Comparison of ENCODE assay signal across 23 cellular contexts in genomic region chr17:60383379-60383778, GRCh38. TPM values are rescaled to one million over a fixed set of nuclear protein-coding genes. Genes with fewer than 3 reads are reported as not detected.
DNase-seq lines count a peak whose midpoint lies in the region; ATAC-seq and TF ChIP-seq lines count a peak whose summit lies in the region.
"Had no signal": no experiment of that assay in that cellular context is flagged by ENCODE, and none has a peak within 500 bp of the region (broad histone marks: within the 10 kb centered on the region; RNA-seq: fewer than 3 reads in every experiment).

No MANE protein-coding gene starts in this region.

- H3K23ac ChIP-seq in IMR-90 (ENCODE audit: low read depth, low read length), result no peak overlapping the region

- ATAC-seq in IMR-90 (ENCODE audit: low read depth) (no peak), HG02970 (IDR thresholded peaks at IDR 0.05; ENCODE audit: low FRiP score, unreplicated experiment) (no peak)
- ATAC-seq: activated CD8-positive, alpha-beta T cell treated with anti-CD3 and anti-CD28 coated beads for 36 hours; gastroesophageal sphincter; Right ventricle myocardium inferior had no signal

- no peak overlapping the region for H2AK9ac ChIP-seq in IMR-90 (replicated peaks; ENCODE audit: low read depth, low read length, poor library complexity)

- intact Hi-C loops in IMR-90 (cut with micrococcal nuclease), result no loop called here

- H4K8ac ChIP-seq in IMR-90 (ENCODE audit: low read depth in 2 of 2, low read length in 2 of 2), result no peak overlapping the region

- H3K4me2 ChIP-seq in BLaER1 treated with 17β-estradiol and CSF1 and Interleukin-3, amounts not matched to agents 10 nM and 100 nM, result peak overlapping the region in 7 of 11 experiments; percentile 10 to 96 (median 85); a peak in 13 of 22 replicates
- H3K4me2 ChIP-seq in IMR-90 (ENCODE audit: low read depth, low read length), result no peak overlapping the region

- no peaks in the 10 kb centered on the region for H3K27me3 ChIP-seq in BLaER1 treated with 17β-estradiol and CSF1 and Interleukin-3, amounts not matched to agents 10 nM and 100 nM
- no peaks in the 10 kb centered on the region for H3K27me3 ChIP-seq in IMR-90 (ENCODE audit: control insufficient read depth, insufficient read depth, low read length)
- H3K27me3 ChIP-seq: gastroesophageal sphincter, uterus had no signal

- H2BK15ac ChIP-seq in IMR-90 (ENCODE audit: low read depth, low read length), result no peak overlapping the region

- no peak for DNase-seq in IMR-90
- DNase-seq in NCI-H2227 treated with DMSO at 0.1 percent for 48 hours (lab: John Stamatoyannopoulos, UW), result peak; percentile 4
- peak; percentile 66 to 83 for DNase-seq in erythroblast (lab: John Stamatoyannopoulos, UW)
- DNase-seq in hippocampal formation (lab: John Stamatoyannopoulos, UW), result no peak
- DNase-seq in MV-4-11 (lab: John Stamatoyannopoulos, UW), result no peak
- no peak for DNase-seq in GDM1 (lab: John Stamatoyannopoulos, UW)
- DNase-seq: activated CD8-positive, alpha-beta T cell treated with anti-CD3 and anti-CD28 coated beads for 36 hours; COR-L47; NCI-H187 treated with DMSO at 0.1 percent for 48 hours; stimulated activated CD4-positive, alpha-beta T cell treated with anti-CD3 and anti-CD28 coated beads, Interleukin-2, amount 100 ng/mL, for 24 hours; uterus; WERI-Rb-1 had no signal

- TF ChIP-seq RAD21 in IMR-90 (IDR thresholded peaks at IDR 0.05; ENCODE audit: low read length), result no peak

- H3K14ac ChIP-seq in IMR-90 (replicated peaks; ENCODE audit: low read depth, low read length), result no peak overlapping the region

- WGBS in IMR-90 (ENCODE audit: extremely low coverage in 2 of 2, insufficient read length in 1 of 2), 2 experiments, result no CpG with 5 or more reads among the region's 3 CpGs

- dilution Hi-C loops in IMR-90 (cut with HindIII; ENCODE audit: low sequenced_read_pairs, unreplicated experiment), result no loop called here

- H4K20me1 ChIP-seq in BLaER1 treated with 17β-estradiol and CSF1 and Interleukin-3, amounts not matched to agents 10 nM and 100 nM, result peaks cover 38 to 100% (median 71%) of the 10 kb centered on the region in 11 experiments; a peak in 20 of 22 replicates
- H4K20me1 ChIP-seq in IMR-90 (ENCODE audit: insufficient read depth, low read length), result peaks cover 52% of the 10 kb centered on the region

- peak overlapping the region in 5 of 11 experiments; percentile 49 to 77 (median 62); a peak in 9 of 22 replicates for H3K27ac ChIP-seq in BLaER1 treated with 17β-estradiol and CSF1 and Interleukin-3, amounts not matched to agents 10 nM and 100 nM
- H3K27ac ChIP-seq in IMR-90 (ENCODE audit: insufficient read depth, low read length), result no peak overlapping the region
- H3K27ac ChIP-seq: epithelial cell of prostate, gastroesophageal sphincter, parathyroid adenoma, uterus, WERI-Rb-1 had no signal

- CTCF ChIA-PET in IMR-90 (lab: Yijun Ruan, JAX), result no interaction called here

- H3K36me3 ChIP-seq in BLaER1 treated with 17β-estradiol and CSF1 and Interleukin-3, amounts not matched to agents 10 nM and 100 nM, result peaks cover 0 to 30% (median 9%) of the 10 kb centered on the region in 11 experiments; a peak in 14 of 22 replicates
- H3K36me3 ChIP-seq in IMR-90 (ENCODE audit: control insufficient read depth, insufficient read depth, low read length), result no peaks in the 10 kb centered on the region
- H3K36me3 ChIP-seq: gastroesophageal sphincter, uterus, WERI-Rb-1 had no signal

- H2AK5ac ChIP-seq in IMR-90 (ENCODE audit: low read depth, low read length), result no peak overlapping the region

- no peak overlapping the region for H4K91ac ChIP-seq in IMR-90 (ENCODE audit: insufficient read depth, low read depth, low read length)

- BruUV-seq in IMR-90 (replicated peaks; lab: Mats Ljungman, UMichigan), result no TSS peak

- H3K9me1 ChIP-seq in IMR-90 (ENCODE audit: insufficient read depth, low read length), result peaks cover 11% of the 10 kb centered on the region

- POLR2A ChIA-PET in IMR-90 (lab: Charles Lee; ENCODE audit: unreplicated experiment), result interaction anchor here (0.7 kb wide), 1 partner anchor 144 kb away, joined by 6 read pairs; no protein-coding TSS in a partner anchor

- TF ChIP-seq POLR2A in IMR-90 (IDR thresholded peaks at IDR 0.05; ENCODE audit: low read depth, low read length), result no peak
- TF ChIP-seq POLR2A in erythroblast (IDR thresholded peaks at IDR 0.05; ENCODE audit: low read length), result no peak

- no peak for TF ChIP-seq CTCF in IMR-90 (conservative IDR thresholded peaks at IDR 0.05; ENCODE audit: low read depth, low read length)

- no peak overlapping the region for H2BK5ac ChIP-seq in IMR-90 (ENCODE audit: low read depth, low read length, poor library complexity, severe bottlenecking)

- no peaks in the 10 kb centered on the region for H3K9me3 ChIP-seq in BLaER1 treated with 17β-estradiol and CSF1 and Interleukin-3, amounts not matched to agents 10 nM and 100 nM (replicated peaks in 1 of 11)
- no peaks in the 10 kb centered on the region for H3K9me3 ChIP-seq in IMR-90 (ENCODE audit: control insufficient read depth, insufficient read depth, low read length)
- H3K9me3 ChIP-seq: gastroesophageal sphincter, uterus had no signal

- no peak overlapping the region for H2AFZ ChIP-seq in IMR-90 (replicated peaks; ENCODE audit: low read length, poor library complexity)
- H2AFZ ChIP-seq: parathyroid adenoma had no signal

- no peak overlapping the region for H3K56ac ChIP-seq in IMR-90 (ENCODE audit: extremely low read depth, insufficient read depth, low read length)

- in situ Hi-C loops in IMR-90 (cut with MboI; ENCODE audit: low sequenced_read_pairs), result no loop called here

- H3K4ac ChIP-seq in IMR-90 (ENCODE audit: low read depth, low read length), result no peak overlapping the region

- no peak overlapping the region for H3K18ac ChIP-seq in IMR-90 (ENCODE audit: low read depth, low read length)

- H3K79me1 ChIP-seq in IMR-90 (ENCODE audit: low read depth in 1 of 2, low read length in 2 of 2), result peaks cover 22 to 60% of the 10 kb centered on the region in 2 experiments

- H3K9ac ChIP-seq in BLaER1 treated with 17β-estradiol and CSF1 and Interleukin-3, amounts not matched to agents 10 nM and 100 nM, result peak overlapping the region in 3 of 11 experiments; percentile 3 to 61 (median 4); a peak in 2 of 22 replicates
- H3K9ac ChIP-seq in IMR-90 (ENCODE audit: low read depth, low read length), result no peak overlapping the region
- H3K9ac ChIP-seq: parathyroid adenoma had no signal

- no peak overlapping the region for H2BK120ac ChIP-seq in IMR-90 (ENCODE audit: low read depth, low read length)

- H2BK20ac ChIP-seq in IMR-90 (ENCODE audit: low read depth, low read length), result no peak overlapping the region

- H3K4me3 ChIP-seq in BLaER1 treated with 17β-estradiol and CSF1 and Interleukin-3, amounts not matched to agents 10 nM and 100 nM, result no peak overlapping the region
- no peak overlapping the region for H3K4me3 ChIP-seq in IMR-90 (ENCODE audit: insufficient read depth, low read depth, low read length)
- H3K4me3 ChIP-seq: gastroesophageal sphincter, GM12878, uterus had no signal

- H3K4me1 ChIP-seq in BLaER1 treated with 17β-estradiol and CSF1 and Interleukin-3, amounts not matched to agents 10 nM and 100 nM, result peaks cover 0 to 64% (median 50%) of the 10 kb centered on the region in 10 experiments; a peak in 18 of 20 replicates
- peaks cover 11% of the 10 kb centered on the region for H3K4me1 ChIP-seq in IMR-90 (ENCODE audit: control insufficient read depth, insufficient read depth, low read length)
- H3K4me1 ChIP-seq: uterus had no signal

- no peak overlapping the region for H4K5ac ChIP-seq in IMR-90 (ENCODE audit: low read depth, low read length)

TF ChIP-seq in IMR-90, 13 proteins besides CTCF, POLR2A, EP300 and RAD21:
- TF ChIP-seq NFE2L2 (IDR thresholded peaks at IDR 0.05; ENCODE audit: low read depth, low read length) (no peak), RCOR1 (IDR thresholded peaks at IDR 0.05; ENCODE audit: insufficient replicate concordance, low read length) (no peak), USF2 (IDR thresholded peaks at IDR 0.05; ENCODE audit: low read depth, low read length) (no peak), FOS (IDR thresholded peaks at IDR 0.05; ENCODE audit: low read depth, low read length) (no peak), ELK1 (IDR thresholded peaks at IDR 0.05; ENCODE audit: borderline replicate concordance, low read depth, low read length) (no peak), CEBPB (IDR thresholded peaks at IDR 0.05; ENCODE audit: low read depth, low read length) (peak; percentile 93), MXI1 (IDR thresholded peaks at IDR 0.05; ENCODE audit: borderline replicate concordance, low read depth, low read length) (no peak)
TF ChIP-seq in IMR-90: peak in this region for 1.

RNA-seq across cellular contexts. Expression of gene USP32, which starts 8.6 kb away (rescaled TPM):
- total RNA-seq in IMR-90 (2012; rRNA removed), result 46.8 and 48.6 TPM in 2 replicates
- 16.2 and 16.8 TPM in 2 replicates for polyA plus RNA-seq in IMR-90 (2012; rRNA removed)
- 3.5 and 6.9 TPM in 2 replicates for polyA plus RNA-seq in IMR-90 (2012; cell fraction: cytosol; rRNA removed)
- polyA plus RNA-seq in IMR-90 (2012; cell fraction: nucleus; rRNA removed; ENCODE audit: low replicate concordance), result 4.3 and 25.1 TPM in 2 replicates

RNA-seq across cellular contexts. Expression of gene CHCT1, which starts 38.9 kb away (rescaled TPM):
- total RNA-seq in IMR-90 (2012; rRNA removed), result not detected in 2 replicates
- not detected in 2 replicates for polyA plus RNA-seq in IMR-90 (2012; rRNA removed)
- not detected in 2 replicates for polyA plus RNA-seq in IMR-90 (2012; cell fraction: cytosol; rRNA removed)
- not detected in 2 replicates for polyA plus RNA-seq in IMR-90 (2012; cell fraction: nucleus; rRNA removed; ENCODE audit: low replicate concordance)
- total RNA-seq: activated CD8-positive, alpha-beta T cell treated with anti-CD3 and anti-CD28 coated beads for 36 hours; bronchial epithelial cell; gastroesophageal sphincter; liver; Right ventricle myocardium inferior; subcutaneous adipose tissue; uterus had no signal
- polyA plus RNA-seq: AG04450, liver had no signal

Comparison
In these comparisons a context has a peak if more than half of its experiments do, and no peak if none do; other contexts are left out.
1. DNase-seq: peak in NCI-H2227 treated with DMSO at 0.1 percent for 48 hours (single experiment) and erythroblast (2 of 2); none in IMR-90 (single experiment), hippocampal formation (0 of 2), MV-4-11 (single experiment) and GDM1 (single experiment).